In the genomic region with DNA sequence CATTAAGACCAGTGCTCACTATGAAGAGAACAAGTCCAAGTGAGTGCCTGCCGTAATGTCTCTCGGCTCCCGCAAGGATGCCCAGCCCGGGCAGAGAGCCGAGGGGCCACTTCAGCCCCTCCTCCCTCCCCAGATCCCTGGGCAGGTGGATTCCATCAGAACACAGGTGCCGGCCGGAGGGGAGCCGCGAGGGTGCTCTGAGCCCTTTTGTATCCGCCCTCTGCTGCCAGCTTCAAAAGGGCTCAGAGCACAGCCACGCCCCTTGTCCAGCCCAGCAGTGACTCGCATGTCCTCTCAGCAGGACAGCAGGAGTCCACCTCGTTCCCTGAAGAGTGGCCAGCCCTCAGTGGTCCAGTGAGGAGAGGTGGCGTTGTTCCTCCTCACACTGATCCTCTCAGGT, we compare ENCODE assay signal across 1 cellular context.
TF ChIP-seq lines count a peak whose summit lies in the region.

No MANE protein-coding gene starts in this region.

TF ChIP-seq in HepG2, 621 proteins besides CTCF, POLR2A, EP300 and RAD21:
- TF ChIP-seq, protein P1, sequence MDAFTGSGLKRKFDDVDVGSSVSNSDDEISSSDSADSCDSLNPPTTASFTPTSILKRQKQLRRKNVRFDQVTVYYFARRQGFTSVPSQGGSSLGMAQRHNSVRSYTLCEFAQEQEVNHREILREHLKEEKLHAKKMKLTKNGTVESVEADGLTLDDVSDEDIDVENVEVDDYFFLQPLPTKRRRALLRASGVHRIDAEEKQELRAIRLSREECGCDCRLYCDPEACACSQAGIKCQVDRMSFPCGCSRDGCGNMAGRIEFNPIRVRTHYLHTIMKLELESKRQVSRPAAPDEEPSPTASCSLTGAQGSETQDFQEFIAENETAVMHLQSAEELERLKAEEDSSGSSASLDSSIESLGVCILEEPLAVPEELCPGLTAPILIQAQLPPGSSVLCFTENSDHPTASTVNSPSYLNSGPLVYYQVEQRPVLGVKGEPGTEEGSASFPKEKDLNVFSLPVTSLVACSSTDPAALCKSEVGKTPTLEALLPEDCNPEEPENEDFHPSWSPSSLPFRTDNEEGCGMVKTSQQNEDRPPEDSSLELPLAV (CRISPR knock-in tag; conservative IDR thresholded peaks at IDR 0.05; ENCODE audit: low read depth): no peak
- no peak for TF ChIP-seq MAZ (IDR thresholded peaks at IDR 0.05; ENCODE audit: borderline replicate concordance, low read depth, low read length)
- TF ChIP-seq MAZ (CRISPR knock-in tag; IDR thresholded peaks at IDR 0.05; ENCODE audit: low read depth): no peak
- TF ChIP-seq ZBTB33 (CRISPR knock-in tag; IDR thresholded peaks at IDR 0.05): peak; percentile 55; the same call in 1 of the 2 replicates
- no peak for TF ChIP-seq PBX3 (CRISPR knock-in tag; IDR thresholded peaks at IDR 0.05; ENCODE audit: borderline replicate concordance)
- TF ChIP-seq GATAD1 (CRISPR knock-in tag; IDR thresholded peaks at IDR 0.05): no peak
